In the genomic region with DNA sequence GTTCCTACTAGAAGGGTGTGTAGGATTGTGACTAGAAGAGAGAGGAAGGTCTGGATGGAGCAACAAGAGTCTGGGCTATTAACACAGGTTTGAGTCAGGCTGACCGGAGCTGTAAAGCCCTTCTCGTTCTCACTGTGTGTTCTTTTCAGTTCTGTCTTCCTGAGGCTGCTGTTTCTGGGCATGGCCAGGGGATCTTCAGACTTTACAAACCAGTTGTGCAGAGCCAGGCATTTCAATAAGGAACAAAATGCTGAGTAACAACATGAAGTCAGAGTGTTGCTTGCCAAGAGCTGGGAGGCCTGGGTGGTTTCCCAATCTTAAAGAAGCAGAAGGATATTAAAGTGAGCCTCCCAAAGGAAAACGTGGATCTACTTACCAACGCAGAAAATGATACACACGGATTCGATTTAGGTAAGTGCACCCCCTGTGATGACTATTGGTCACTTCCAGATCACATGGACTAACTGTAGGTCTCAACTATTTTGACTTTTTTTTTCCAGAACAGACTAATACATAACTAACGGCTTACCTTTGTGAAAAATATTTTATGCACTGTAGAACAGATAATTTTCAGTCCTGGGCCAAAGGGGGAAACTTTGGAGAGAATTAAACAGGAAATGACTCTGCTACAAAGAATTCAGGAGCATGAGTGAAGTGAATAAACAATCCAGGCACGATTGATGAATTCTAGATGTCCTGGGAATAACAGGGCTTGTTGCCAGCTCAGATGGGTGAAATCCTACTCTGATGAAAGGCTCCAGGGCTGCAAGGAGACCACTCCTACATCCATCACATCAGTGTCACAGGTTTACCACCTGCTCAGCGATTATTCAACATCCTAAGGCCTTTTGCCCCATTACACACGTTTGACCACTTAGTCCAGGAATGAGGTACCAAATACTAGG, we compare ENCODE assay signal across 8 cellular contexts.
A peak's percentile ranks its signal among the peaks of the same experiment; 100 is the strongest.
DNase-seq lines count a peak whose midpoint lies in the region; ATAC-seq, FAIRE-seq and TF ChIP-seq lines count a peak whose summit lies in the region.

No MANE protein-coding gene starts in this region.

- H3K9me3 ChIP-seq in Panc1 (ENCODE audit: control insufficient read depth, insufficient read depth, low read depth, low read length), result no peaks in the 10 kb centered on the region

- H3K4me1 ChIP-seq in Panc1 (ENCODE audit: control insufficient read depth, insufficient read depth, low read length), result no peaks in the 10 kb centered on the region; the same call in 1 of the 2 replicates

- no peak for TF ChIP-seq CTCF in Panc1 (IDR thresholded peaks at IDR 0.05)

- intact Hi-C loops in Panc1 (cut with micrococcal nuclease; ENCODE audit: unreplicated experiment), result no loop called here

- DNase-seq in SIG-M5 treated with dmso at 0.1 percent for 504 hours (lab: John Stamatoyannopoulos, UW; ENCODE audit: unreplicated experiment), result peak; percentile 31
- no peak for DNase-seq in SIG-M5 (lab: John Stamatoyannopoulos, UW)
- DNase-seq in Panc1 (ENCODE audit: low read depth, low spot score), result peak; percentile 15
- peak; percentile 80 to 90 for DNase-seq in erythroblast (lab: John Stamatoyannopoulos, UW)
- no peak for DNase-seq in naive B cell
- DNase-seq in GM12892 (ENCODE audit: insufficient read length), result no peak
- no peak for DNase-seq in COLO668 (lab: John Stamatoyannopoulos, UW; ENCODE audit: unreplicated experiment)

- H3K27me3 Mint-ChIP-seq in naive B cell, result no peaks in the 10 kb centered on the region

- H3K4me1 Mint-ChIP-seq in naive B cell, result peaks cover 58 to 68% (median 60%) of the 10 kb centered on the region in 3 donors

- H3K9me3 Mint-ChIP-seq in naive B cell, result peaks cover 0 to 3% (median 0%) of the 10 kb centered on the region in 7 donors

- FAIRE-seq in GM12892 (lab: Jason Lieb, UNC), result no peak

- in situ Hi-C loops in Panc1 (cut with HindIII; ENCODE audit: low pct_unique_long_range_greater_than_20kb, low sequenced_read_pairs), result no loop called here

- H3K27ac Mint-ChIP-seq in naive B cell, result peak overlapping the region in 5 of 6 donors; percentile 30 to 85 (median 72)

- no peaks in the 10 kb centered on the region for H3K36me3 ChIP-seq in Panc1 (ENCODE audit: control insufficient read depth, insufficient read depth, low read length)

- TF ChIP-seq POLR2A in erythroblast (IDR thresholded peaks at IDR 0.05; ENCODE audit: low read length) (peak; percentile 29), GM12892 (IDR thresholded peaks at IDR 0.05; ENCODE audit: low read depth, low read length) (no peak)

- no peaks in the 10 kb centered on the region for H3K27me3 ChIP-seq in Panc1 (ENCODE audit: control insufficient read depth, insufficient read depth, low read length)

- CTCF ChIA-PET in Panc1 (lab: Charles Lee), result no interaction called here

- peak; percentile 66 for ATAC-seq in Panc1
- no peak for ATAC-seq in naive B cell (ENCODE audit: low read depth in 2 of 2)
- no peak for ATAC-seq in GM18867 (IDR thresholded peaks at IDR 0.05; ENCODE audit: unreplicated experiment)

- no TSS peak for BruUV-seq in Panc1 (replicated peaks; lab: Mats Ljungman, UMichigan)

- peak overlapping the region in 1 of 8 donors; percentile 22 for H3K4me3 Mint-ChIP-seq in naive B cell

- H3K4me3 ChIP-seq in Panc1 (ENCODE audit: low read depth in 2 of 2, low read length in 2 of 2), result no peak overlapping the region

- no peaks in the 10 kb centered on the region for H3K36me3 Mint-ChIP-seq in naive B cell

- no peak overlapping the region for H3K27ac ChIP-seq in Panc1 (ENCODE audit: low read length)

- POLR2A ChIA-PET in Panc1 (lab: Charles Lee), result interaction anchor here (0.6 kb wide), 1 partner anchor 212 kb away, joined by 3 read pairs; no protein-coding TSS in a partner anchor

Comparison
In these comparisons a context has a peak if more than half of its experiments do, and no peak if none do; other contexts are left out.
1. DNase-seq: peak in SIG-M5 treated with dmso at 0.1 percent for 504 hours (single experiment), Panc1 (single experiment) and erythroblast (2 of 2); none in SIG-M5 (single experiment), naive B cell (single experiment), GM12892 (single experiment) and COLO668 (single experiment).